In genomic region chr4:87985887-87986200, GRCh38 we compare ENCODE assay signal across 10 cellular contexts. TPM values are rescaled to one million over a fixed set of nuclear protein-coding genes. Genes with fewer than 3 reads are reported as not detected.
DNase-seq lines count a peak whose midpoint lies in the region; ATAC-seq, FAIRE-seq and TF ChIP-seq lines count a peak whose summit lies in the region.
"Had no signal": no experiment of that assay in that cellular context is flagged by ENCODE, and none has a peak within 500 bp of the region (broad histone marks: within the 10 kb centered on the region; RNA-seq: fewer than 3 reads in every experiment).

No MANE protein-coding gene starts in this region.

- no peaks in the 10 kb centered on the region for H3K79me2 ChIP-seq in Loucy (ENCODE audit: insufficient read depth, low read length)

- peaks cover 25% of the 10 kb centered on the region for H3K36me3 Mint-ChIP-seq in Calu3 (ENCODE audit: insufficient read depth, unreplicated experiment)
- H3K36me3 Mint-ChIP-seq in activated CD4-positive, alpha-beta memory T cell treated with anti-CD3 and anti-CD28 coated beads, Interleukin-2, amount 10 ng/mL, durations not matched to agents 7 days and 5 days (ENCODE audit: low read depth), result no peaks in the 10 kb centered on the region

- H3K27me3 ChIP-seq in Loucy (ENCODE audit: insufficient read depth, low read length, poor library complexity, severe bottlenecking), result no peaks in the 10 kb centered on the region
- H3K27me3 ChIP-seq: BLaER1, MG63 had no signal

- H3K9ac ChIP-seq in Loucy (ENCODE audit: low read depth, low read length, poor library complexity, severe bottlenecking), result no peak overlapping the region
- H3K9ac ChIP-seq: BLaER1 had no signal

- H3K4me1 ChIP-seq in Loucy (ENCODE audit: insufficient read depth, low read length, poor library complexity, severe bottlenecking), result no peaks in the 10 kb centered on the region
- H3K4me1 ChIP-seq: BLaER1, Caco-2 had no signal

- no peaks in the 10 kb centered on the region for H3F3A ChIP-seq in Loucy (ENCODE audit: low read depth)

- H3K27me3 Mint-ChIP-seq in Calu3 (ENCODE audit: unreplicated experiment), result no peaks in the 10 kb centered on the region
- peaks cover 27% of the 10 kb centered on the region for H3K27me3 Mint-ChIP-seq in activated CD4-positive, alpha-beta memory T cell treated with anti-CD3 and anti-CD28 coated beads, Interleukin-2, amount 10 ng/mL, durations not matched to agents 7 days and 5 days

- DNase-seq in Calu3 (no peak), epithelial cell of proximal tubule (ENCODE audit: low read depth) (no peak), urothelium cell line (ENCODE audit: low spot score) (no peak), ecto neural progenitor cell (ENCODE audit: low spot score) (no peak), left cardiac atrium (no peak)
- DNase-seq in activated CD4-positive, alpha-beta memory T cell treated with anti-CD3 and anti-CD28 coated beads, Interleukin-2, amount 10 ng/mL, durations not matched to agents 7 days and 5 days, result no peak

- intact Hi-C loops in Calu3 (cut with micrococcal nuclease; ENCODE audit: unreplicated experiment) (loop anchor here (1.0 to 2.0 kb wide), 2 partner anchors 133 to 227 kb away; no protein-coding TSS in a partner anchor), left cardiac atrium (cut with DNase I) (no loop called here)

- H3K9me3 ChIP-seq in Loucy (ENCODE audit: insufficient read depth, low read depth, low read length), result no peaks in the 10 kb centered on the region
- H3K9me3 ChIP-seq: BLaER1, Caco-2, MG63 had no signal

- TF ChIP-seq CTCF in Calu3 (IDR thresholded peaks at IDR 0.05; ENCODE audit: unreplicated experiment) (no peak), Loucy (conservative IDR thresholded peaks at IDR 0.05; ENCODE audit: low read length) (no peak), epithelial cell of proximal tubule (conservative IDR thresholded peaks at IDR 0.05; ENCODE audit: low read depth, low read length) (no peak)

- ATAC-seq in left cardiac atrium, result no peak

- peak; percentile 55 for FAIRE-seq in urothelium cell line (lab: Jason Lieb, UNC)

- H4K20me1 ChIP-seq in Loucy (ENCODE audit: insufficient read depth, low read length, poor library complexity, severe bottlenecking), result no peaks in the 10 kb centered on the region
- H4K20me1 ChIP-seq: BLaER1 had no signal

- H3K27ac Mint-ChIP-seq in Calu3 (ENCODE audit: unreplicated experiment), result peak overlapping the region; percentile 68
- H3K27ac Mint-ChIP-seq in activated CD4-positive, alpha-beta memory T cell treated with anti-CD3 and anti-CD28 coated beads, Interleukin-2, amount 10 ng/mL, durations not matched to agents 7 days and 5 days, result no peak overlapping the region

- CTCF ChIA-PET in Calu3 (lab: Charles Lee), result interaction anchor here (0.6 to 2.1 kb wide), 6 partner anchors 47 to 1554 kb away, joined by 3 to 21 read pairs (median 4); no protein-coding TSS in a partner anchor
- CTCF ChIA-PET in activated CD4-positive, alpha-beta memory T cell treated with anti-CD3 and anti-CD28 coated beads, Interleukin-2, amount 10 ng/mL, durations not matched to agents 7 days and 5 days (lab: Charles Lee), result interaction anchor here (0.5 to 2.6 kb wide), 14 partner anchors 10 to 306 kb away, joined by 3 to 15 read pairs (median 4); partner anchors contain the start of genes PKD2 and SPP1

- H3K9me3 Mint-ChIP-seq in Calu3 (ENCODE audit: low read depth, unreplicated experiment), result no peaks in the 10 kb centered on the region
- no peaks in the 10 kb centered on the region for H3K9me3 Mint-ChIP-seq in activated CD4-positive, alpha-beta memory T cell treated with anti-CD3 and anti-CD28 coated beads, Interleukin-2, amount 10 ng/mL, durations not matched to agents 7 days and 5 days

- no peak overlapping the region for H3K4me3 ChIP-seq in Loucy (ENCODE audit: low read length, poor library complexity, severe bottlenecking)
- peak overlapping the region; percentile 21 for H3K4me3 ChIP-seq in epithelial cell of proximal tubule (ENCODE audit: low read depth, low read length)
- H3K4me3 ChIP-seq: BLaER1, MG63 had no signal

- H3K4me3 Mint-ChIP-seq in Calu3 (ENCODE audit: low read depth, unreplicated experiment), result no peak overlapping the region
- H3K4me3 Mint-ChIP-seq in activated CD4-positive, alpha-beta memory T cell treated with anti-CD3 and anti-CD28 coated beads, Interleukin-2, amount 10 ng/mL, durations not matched to agents 7 days and 5 days, result no peak overlapping the region

- peaks cover 23% of the 10 kb centered on the region for H3K4me1 Mint-ChIP-seq in Calu3 (ENCODE audit: low read depth, unreplicated experiment)
- H3K4me1 Mint-ChIP-seq in activated CD4-positive, alpha-beta memory T cell treated with anti-CD3 and anti-CD28 coated beads, Interleukin-2, amount 10 ng/mL, durations not matched to agents 7 days and 5 days, result peaks cover 14% of the 10 kb centered on the region

- H3K4me2 ChIP-seq in Loucy (ENCODE audit: low read depth, low read length, poor library complexity, severe bottlenecking), result no peak overlapping the region
- H3K4me2 ChIP-seq: BLaER1 had no signal

- POLR2A ChIA-PET in activated CD4-positive, alpha-beta memory T cell treated with anti-CD3 and anti-CD28 coated beads, Interleukin-2, amount 10 ng/mL, durations not matched to agents 7 days and 5 days (lab: Charles Lee), result interaction anchor here (1.0 to 1.2 kb wide), 2 partner anchors 16 to 23 kb away, joined by 3 read pairs; no protein-coding TSS in a partner anchor

- BruUV-seq in Calu3 (replicated peaks; lab: Mats Ljungman, UMichigan), result no TSS peak

- no peaks in the 10 kb centered on the region for H3K36me3 ChIP-seq in Loucy (ENCODE audit: insufficient read depth, low read length)
- H3K36me3 ChIP-seq: BLaER1, MG63 had no signal

- H3K9me2 ChIP-seq in Loucy (replicated peaks; ENCODE audit: low read depth, low read length), result no peaks in the 10 kb centered on the region

- peak overlapping the region; percentile 59 for H2AFZ ChIP-seq in Loucy (ENCODE audit: low read length)

RNA-seq across cellular contexts. Expression of gene SPP1, which starts 10.3 kb away (rescaled TPM):
- total RNA-seq in Calu3 (2022) (1,002 and 1,878 TPM in 2 replicates), epithelial cell of proximal tubule (112 and 694 TPM in 2 replicates), left cardiac atrium (10 to 100 TPM; 11.5 to 88.4 TPM)
- total RNA-seq in activated CD4-positive, alpha-beta memory T cell treated with anti-CD3 and anti-CD28 coated beads, Interleukin-2, amount 10 ng/mL, durations not matched to agents 7 days and 5 days, result under 1 TPM in 1 of 2 experiments, not detected in 1; 0.20 TPM

RNA-seq across cellular contexts. Expression of gene PKD2, which starts 21.6 kb away (rescaled TPM):
- total RNA-seq in Calu3 (2022) (30.4 and 31.6 TPM in 2 replicates), epithelial cell of proximal tubule (14.1 and 14.7 TPM in 2 replicates), left cardiac atrium (10 to 100 TPM; 16.1 to 21.5 TPM)
- 10 to 100 TPM in 1 of 2 experiments, 1 to 10 TPM in 1; 9.1 to 10.4 TPM for total RNA-seq in activated CD4-positive, alpha-beta memory T cell treated with anti-CD3 and anti-CD28 coated beads, Interleukin-2, amount 10 ng/mL, durations not matched to agents 7 days and 5 days

Comparison
In these comparisons a context has a peak if more than half of its experiments do, and no peak if none do; other contexts are left out.
1. RNA of gene SPP1, which starts 10.3 kb away (total RNA-seq): 1,002 to 1,878 TPM in Calu3, 112 to 694 TPM in epithelial cell of proximal tubule and 11.5 to 88.4 TPM in left cardiac atrium; 0.20 TPM in activated CD4-positive, alpha-beta memory T cell treated with anti-CD3 and anti-CD28 coated beads, Interleukin-2, amount 10 ng/mL, durations not matched to agents 7 days and 5 days; every median in the first group is over 10 times any median in the second.